8 cellular contexts compared by ENCODE assay signal in the genomic region with DNA sequence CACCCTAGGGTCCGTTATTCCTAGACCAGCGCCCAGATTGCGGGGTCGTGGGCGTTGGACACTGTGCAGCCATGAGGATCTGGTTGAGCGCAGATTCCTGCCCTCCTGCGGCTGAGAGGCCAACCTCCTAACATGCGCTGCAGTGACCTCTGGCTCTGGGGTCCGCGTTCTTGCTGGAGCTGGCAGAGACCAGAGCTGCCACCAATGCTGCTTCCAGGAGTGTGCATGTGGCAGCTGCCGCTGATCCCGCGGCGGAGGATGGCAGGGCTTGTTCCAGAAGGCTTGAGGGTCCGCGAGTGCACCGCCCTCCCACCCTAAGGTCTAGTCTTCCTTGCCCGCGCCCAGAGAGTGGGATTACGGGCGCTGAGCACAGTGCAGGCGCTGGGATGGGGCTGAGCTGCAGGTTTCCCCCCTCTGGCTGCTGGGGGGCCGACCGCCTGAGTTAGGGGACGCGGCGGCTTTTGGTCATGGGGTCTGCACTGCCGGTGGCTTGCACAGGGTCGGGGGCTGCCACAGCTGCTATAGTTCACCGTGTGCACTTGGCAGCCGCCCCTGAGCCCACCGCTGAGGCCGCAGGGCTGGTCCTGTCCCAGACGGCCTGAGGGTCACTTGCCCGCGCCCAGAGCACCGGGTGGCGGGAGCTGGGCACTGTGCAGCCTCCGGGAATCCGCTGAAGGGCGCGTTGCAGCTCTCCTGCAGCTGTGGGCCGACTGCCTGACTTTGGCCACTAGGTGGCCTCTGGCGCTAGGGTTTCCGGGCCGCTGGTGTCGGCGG.
DNase-seq lines count a peak whose midpoint lies in the region; ATAC-seq and TF ChIP-seq lines count a peak whose summit lies in the region.

No MANE protein-coding gene starts in this region.

- H3F3A ChIP-seq in OCI-LY1 (ENCODE audit: insufficient read depth, low read length): no peaks in the 10 kb centered on the region

- peak overlapping the region; percentile 42 for H3K4me3 Mint-ChIP-seq in natural killer cell treated with Interleukin-12 subunit alpha and Interleukin-12 subunit beta and Interleukin-15 and Interleukin-18, amount 100 ng/mL, for 72 hours
- peak overlapping the region; percentile 49 to 72 for H3K4me3 Mint-ChIP-seq in stimulated activated naive CD8-positive, alpha-beta T cell treated with anti-CD3 and anti-CD28 coated beads, Interleukin-15, amount 100 ng/mL, for 72 hours

- peak overlapping the region; percentile 55 for H3K4me3 ChIP-seq in OCI-LY1 (ENCODE audit: low read depth, low read length, poor library complexity, severe bottlenecking)
- H3K4me3 ChIP-seq in fibroblast of mammary gland (ENCODE audit: control insufficient read depth, low read depth, low read length): peak overlapping the region; percentile 21

- no peaks in the 10 kb centered on the region for H3K36me3 Mint-ChIP-seq in natural killer cell treated with Interleukin-12 subunit alpha and Interleukin-12 subunit beta and Interleukin-15 and Interleukin-18, amount 100 ng/mL, for 72 hours

- H3K4me1 ChIP-seq in OCI-LY1 (ENCODE audit: insufficient read depth, low read length, severe bottlenecking): peaks cover 34% of the 10 kb centered on the region

- no peaks in the 10 kb centered on the region for H3K9me3 Mint-ChIP-seq in natural killer cell treated with Interleukin-12 subunit alpha and Interleukin-12 subunit beta and Interleukin-15 and Interleukin-18, amount 100 ng/mL, for 72 hours
- no peaks in the 10 kb centered on the region for H3K9me3 Mint-ChIP-seq in stimulated activated naive CD8-positive, alpha-beta T cell treated with anti-CD3 and anti-CD28 coated beads, Interleukin-15, amount 100 ng/mL, for 72 hours

- H3K9me2 ChIP-seq in OCI-LY1 (ENCODE audit: low read depth, low read length): no peaks in the 10 kb centered on the region

- TF ChIP-seq CTCF in OCI-LY1 (IDR thresholded peaks at IDR 0.05; ENCODE audit: low read length): peak; percentile 72
- peak; percentile 67 for TF ChIP-seq CTCF in fibroblast of mammary gland (conservative IDR thresholded peaks at IDR 0.05; ENCODE audit: control insufficient read depth, insufficient read depth, low read depth, low read length)

- no peaks in the 10 kb centered on the region for H4K20me1 ChIP-seq in OCI-LY1 (ENCODE audit: insufficient read depth, low read length)

- H3K27ac ChIP-seq in OCI-LY1 (ENCODE audit: low read depth, low read length, poor library complexity, severe bottlenecking): no peak overlapping the region

- H2AFZ ChIP-seq in OCI-LY1 (ENCODE audit: low read length): no peak overlapping the region

- H3K36me3 ChIP-seq in OCI-LY1 (ENCODE audit: insufficient read depth, low read length): no peaks in the 10 kb centered on the region

- peak overlapping the region; percentile 43; the same call in 1 of the 2 replicates for H3K9ac ChIP-seq in OCI-LY1 (ENCODE audit: low read length)

- H3K27ac Mint-ChIP-seq in natural killer cell treated with Interleukin-12 subunit alpha and Interleukin-12 subunit beta and Interleukin-15 and Interleukin-18, amount 100 ng/mL, for 72 hours: no peak overlapping the region
- H3K27ac Mint-ChIP-seq in stimulated activated naive CD8-positive, alpha-beta T cell treated with anti-CD3 and anti-CD28 coated beads, Interleukin-15, amount 100 ng/mL, for 72 hours: no peak overlapping the region

- H3K79me2 ChIP-seq in OCI-LY1 (ENCODE audit: insufficient read depth, low read length): no peaks in the 10 kb centered on the region

- H3K9me3 ChIP-seq in OCI-LY1 (ENCODE audit: low read length): no peaks in the 10 kb centered on the region

- ATAC-seq in GM19438 (IDR thresholded peaks at IDR 0.05; ENCODE audit: low read depth, unreplicated experiment): peak; percentile 93
- ATAC-seq in HG03520 (IDR thresholded peaks at IDR 0.05; ENCODE audit: unreplicated experiment): peak; percentile 86
- ATAC-seq in natural killer cell treated with Interleukin-12 subunit alpha and Interleukin-12 subunit beta and Interleukin-15 and Interleukin-18, amount 100 ng/mL, for 72 hours: peak; percentile 89 to 92
- ATAC-seq in stimulated activated naive CD8-positive, alpha-beta T cell treated with anti-CD3 and anti-CD28 coated beads, Interleukin-15, amount 100 ng/mL, for 72 hours: peak; percentile 86

- H3K4me1 Mint-ChIP-seq in natural killer cell treated with Interleukin-12 subunit alpha and Interleukin-12 subunit beta and Interleukin-15 and Interleukin-18, amount 100 ng/mL, for 72 hours (ENCODE audit: low read depth in 2 of 2): peaks cover 3 to 6% of the 10 kb centered on the region in 2 donors
- H3K4me1 Mint-ChIP-seq in stimulated activated naive CD8-positive, alpha-beta T cell treated with anti-CD3 and anti-CD28 coated beads, Interleukin-15, amount 100 ng/mL, for 72 hours: peaks cover 15% of the 10 kb centered on the region

- peaks cover 26 to 28% of the 10 kb centered on the region in 2 donors for H3K27me3 Mint-ChIP-seq in natural killer cell treated with Interleukin-12 subunit alpha and Interleukin-12 subunit beta and Interleukin-15 and Interleukin-18, amount 100 ng/mL, for 72 hours
- H3K27me3 Mint-ChIP-seq in stimulated activated naive CD8-positive, alpha-beta T cell treated with anti-CD3 and anti-CD28 coated beads, Interleukin-15, amount 100 ng/mL, for 72 hours: peaks cover 63% of the 10 kb centered on the region

- H3K27me3 ChIP-seq in OCI-LY1 (ENCODE audit: insufficient read depth, low read length): no peaks in the 10 kb centered on the region

- peak; percentile 68 for DNase-seq in COLO668 (lab: John Stamatoyannopoulos, UW; ENCODE audit: unreplicated experiment)
- peak; percentile 41 for DNase-seq in activated T-helper 1 cell treated with Interleukin-2 at 50 U/mL for 16 hours (ENCODE audit: low read depth)
- peak; percentile 63 for DNase-seq in fibroblast of mammary gland (ENCODE audit: low read depth)
- DNase-seq in natural killer cell treated with Interleukin-12 subunit alpha and Interleukin-12 subunit beta and Interleukin-15 and Interleukin-18, amount 100 ng/mL, for 72 hours (ENCODE audit: low spot score): peak; percentile 74
- DNase-seq in stimulated activated naive CD8-positive, alpha-beta T cell treated with anti-CD3 and anti-CD28 coated beads, Interleukin-15, amount 100 ng/mL, for 72 hours: peak; percentile 68 to 78

- H3K4me2 ChIP-seq in OCI-LY1 (ENCODE audit: low read length): peak overlapping the region; percentile 71
